Comparison of ENCODE assay signal across 33 cellular contexts in genomic region chr17:61383689-61384201, GRCh38. TPM values are rescaled to one million over a fixed set of nuclear protein-coding genes. Genes with fewer than 3 reads are reported as not detected.
DNase-seq lines count a peak whose midpoint lies in the region; ATAC-seq and TF ChIP-seq lines count a peak whose summit lies in the region.
"Had no signal": no experiment of that assay in that cellular context is flagged by ENCODE, and none has a peak within 500 bp of the region (broad histone marks: within the 10 kb centered on the region; RNA-seq: fewer than 3 reads in every experiment).

No MANE protein-coding gene starts in this region.

- intact Hi-C loops in heart right ventricle (cut with DNase I) (loop anchor here in 3 of 10 donors (10.0 kb wide), 3 partner anchors 129 to 669 kb away; no protein-coding TSS in a partner anchor), sciatic nerve (cut with DNase I) (no loop called here)

- H3K9ac ChIP-seq in adipocyte (ENCODE audit: low read length) = peak overlapping the region; percentile 39

- WGBS in heart right ventricle, 2 donors = 84 to 85% methylated on average over 18 of the region's 18 CpGs

- H3K9me3 ChIP-seq in adipocyte (ENCODE audit: control insufficient read depth, low read length) (no peaks in the 10 kb centered on the region), heart right ventricle (no peaks in the 10 kb centered on the region), Peyer's patch (no peaks in the 10 kb centered on the region)
- H3K9me3 ChIP-seq: gastroesophageal sphincter, pancreas, suprapubic skin, vagina had no signal

- H3K27me3 ChIP-seq in adipocyte (replicated peaks; ENCODE audit: control insufficient read depth, insufficient read depth, low read length) (no peaks in the 10 kb centered on the region), heart right ventricle (no peaks in the 10 kb centered on the region), Peyer's patch (no peaks in the 10 kb centered on the region)
- H3K27me3 ChIP-seq: gastroesophageal sphincter, pancreas, suprapubic skin, vagina had no signal

- H3K4me3 ChIP-seq in adipocyte (ENCODE audit: low read length) = no peak overlapping the region
- no peak overlapping the region for H3K4me3 ChIP-seq in heart right ventricle
- H3K4me3 ChIP-seq in Peyer's patch = no peak overlapping the region
- H3K4me3 ChIP-seq: gastroesophageal sphincter, GM23338, lung, pancreas, suprapubic skin, vagina had no signal

- TF ChIP-seq CTCF in heart right ventricle (IDR thresholded peaks at IDR 0.05) = no peak
- no peak for TF ChIP-seq CTCF in Peyer's patch (IDR thresholded peaks at IDR 0.05)

- peaks cover 23% of the 10 kb centered on the region for H3K4me1 ChIP-seq in adipocyte (ENCODE audit: control insufficient read depth, insufficient read depth, low read length)
- peaks cover 0 to 41% (median 8%) of the 10 kb centered on the region in 9 donors for H3K4me1 ChIP-seq in heart right ventricle
- no peaks in the 10 kb centered on the region for H3K4me1 ChIP-seq in Peyer's patch
- H3K4me1 ChIP-seq: gastroesophageal sphincter, pancreas, suprapubic skin, vagina had no signal

- DNase-seq in EH (ENCODE audit: low read depth) (peak; percentile 57), adipocyte (ENCODE audit: low read depth) (peak; percentile 74), heart right ventricle (no peak), sciatic nerve (ENCODE audit: low spot score) (peak; percentile 58), kidney glomerular epithelial cell (lab: John Stamatoyannopoulos, UW) (no peak), cortex of kidney (lab: John Stamatoyannopoulos, UW) (no peak), Peyer's patch (no peak)
- DNase-seq: activated CD4-positive, alpha-beta T cell treated with anti-CD3 and anti-CD28 coated beads for 36 hours; activated CD8-positive, alpha-beta memory T cell treated with anti-CD3 and anti-CD28 coated beads for 24 hours; activated T-cell treated with anti-CD3 and anti-CD28 coated beads, Interleukin-2, amount 50 U/mL, for 24 hours; CD4-positive, alpha-beta T cell; effector CD8-positive, alpha-beta T cell; EL; HFFc6; islet precursor cell; Karpas-422; NCI-H1436; NCI-H2107; NCI-H446; NCI-H774; nephron progenitor cell; stimulated activated CD4-positive, alpha-beta T cell treated with anti-CD3 and anti-CD28 coated beads, Interleukin-4, amount 100 ng/mL, for 4 hours had no signal

- peak; percentile 14 to 62 (median 32) for ATAC-seq in heart right ventricle
- ATAC-seq in sciatic nerve = peak; percentile 75
- no peak for ATAC-seq in GM21360 (IDR thresholded peaks at IDR 0.05; ENCODE audit: unreplicated experiment)
- ATAC-seq: activated CD4-positive, alpha-beta T cell treated with anti-CD3 and anti-CD28 coated beads for 36 hours; gastroesophageal sphincter; GM23338; stimulated activated memory B cell treated with anti-CD40 and anti-IgM and Interleukin-4, amounts not matched to agents 10 μg/mL and 1 μg/mL and 100 μg/mL, for 72 hours had no signal

- H3K36me3 ChIP-seq in adipocyte (ENCODE audit: control insufficient read depth, insufficient read depth, low read length, severe bottlenecking) (no peaks in the 10 kb centered on the region), heart right ventricle (no peaks in the 10 kb centered on the region), Peyer's patch (no peaks in the 10 kb centered on the region)
- H3K36me3 ChIP-seq: gastroesophageal sphincter, pancreas, suprapubic skin, vagina had no signal

- H3K27ac ChIP-seq in heart right ventricle (peak overlapping the region in 5 of 10 donors; percentile 15 to 56 (median 31)), Peyer's patch (no peak overlapping the region)
- H3K27ac ChIP-seq: gastroesophageal sphincter, HL-60, pancreas, RWPE1, suprapubic skin, vagina had no signal

- no peak for TF ChIP-seq POLR2A in Peyer's patch (IDR thresholded peaks at IDR 0.05)

RNA-seq across cellular contexts. Expression of gene TBX2, which starts 15.9 kb away (rescaled TPM):
- total RNA-seq in heart right ventricle (10 to 100 TPM in 5 of 10 donors, 1 to 10 TPM in 5; 4.6 to 21.8 (median 10.0) TPM), sciatic nerve (42.4 TPM), Peyer's patch (10 to 100 TPM in 1 of 4 donors, 1 to 10 TPM in 3; 2.3 to 31.4 (median 8.2) TPM)
- polyA plus RNA-seq in heart right ventricle = 10 to 100 TPM; 13.4 to 31.1 TPM
- total RNA-seq: activated CD4-positive, alpha-beta T cell treated with anti-CD3 and anti-CD28 coated beads for 36 hours; GM23338; T-helper 2 cell treated with Interferon-gamma antibody and Interleukin-4, amounts not matched to agents 100 ng/mL and 5 ng/mL, for 36 hours had no signal
- polyA plus RNA-seq: GM23338 had no signal

Comparison
In these comparisons a context has a peak if more than half of its experiments do, and no peak if none do; other contexts are left out.
1. DNase-seq: peak in EH (single experiment), adipocyte (single experiment) and sciatic nerve (single experiment); none in heart right ventricle (0 of 2), kidney glomerular epithelial cell (single experiment), cortex of kidney (single experiment) and Peyer's patch (0 of 3).